In genomic region chr6:43996614-43997341, GRCh38 we compare ENCODE assay signal across 1 cellular context.
TF ChIP-seq lines count a peak whose summit lies in the region.

No MANE protein-coding gene starts in this region.

TF ChIP-seq in IMR-90, 13 proteins besides CTCF, POLR2A, EP300 and RAD21:
- no peak for TF ChIP-seq RFX5 (IDR thresholded peaks at IDR 0.05; ENCODE audit: low read depth, low read length)
- no peak for TF ChIP-seq FOS (IDR thresholded peaks at IDR 0.05; ENCODE audit: low read depth, low read length)
- no peak for TF ChIP-seq NFE2L2 (IDR thresholded peaks at IDR 0.05; ENCODE audit: low read depth, low read length)
- no peak for TF ChIP-seq BHLHE40 (IDR thresholded peaks at IDR 0.05; ENCODE audit: low read depth, low read length)
- TF ChIP-seq MXI1 (IDR thresholded peaks at IDR 0.05; ENCODE audit: borderline replicate concordance, low read depth, low read length) = no peak
- no peak for TF ChIP-seq CEBPB (IDR thresholded peaks at IDR 0.05; ENCODE audit: low read depth, low read length)
- TF ChIP-seq USF2 (IDR thresholded peaks at IDR 0.05; ENCODE audit: low read depth, low read length) = no peak
- no peak for TF ChIP-seq CHD1 (IDR thresholded peaks at IDR 0.05; ENCODE audit: low read depth, low read length)
- TF ChIP-seq ELK1 (IDR thresholded peaks at IDR 0.05; ENCODE audit: borderline replicate concordance, low read depth, low read length) = no peak
